Comparison of ENCODE assay signal across 9 cellular contexts in the genomic region with DNA sequence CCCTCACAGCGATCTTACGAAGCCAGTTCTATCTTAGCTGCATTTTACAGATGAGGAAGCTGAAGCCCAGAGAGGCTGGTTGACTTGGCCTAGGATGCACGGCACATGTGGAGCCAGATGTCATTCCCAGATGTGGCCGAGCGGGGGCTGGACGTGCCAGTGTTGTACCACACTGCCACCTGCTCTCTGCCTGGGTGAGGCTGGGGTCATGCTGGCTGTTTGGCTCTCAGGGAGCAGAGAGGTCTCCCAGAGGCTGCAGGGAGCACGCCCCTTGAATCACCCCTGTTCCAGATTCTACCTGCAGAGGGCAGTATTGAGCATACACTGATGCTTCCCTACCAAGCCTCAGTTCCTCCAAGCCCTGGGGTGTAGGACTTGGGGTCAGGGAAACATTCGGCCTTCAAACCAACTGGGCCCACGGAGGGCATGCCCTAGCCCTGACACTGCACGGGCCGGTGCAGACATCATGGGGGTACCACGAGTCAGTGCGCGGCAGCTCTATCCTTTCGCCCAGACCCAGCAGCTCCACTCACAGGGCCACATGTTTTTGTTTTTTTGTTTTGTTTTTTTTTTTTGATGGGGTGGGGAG. TPM values are rescaled to one million over a fixed set of nuclear protein-coding genes. Genes with fewer than 3 reads are reported as not detected.
DNase-seq lines count a peak whose midpoint lies in the region; ATAC-seq and TF ChIP-seq lines count a peak whose summit lies in the region.
"Had no signal": no experiment of that assay in that cellular context is flagged by ENCODE, and none has a peak within 500 bp of the region (broad histone marks: within the 10 kb centered on the region; RNA-seq: fewer than 3 reads in every experiment).

No MANE protein-coding gene starts in this region.

- H3K9me2 ChIP-seq in GM23338 (ENCODE audit: insufficient read depth) (no peaks in the 10 kb centered on the region), PC-9 (ENCODE audit: insufficient read depth) (no peaks in the 10 kb centered on the region)

- H3K36me3 Mint-ChIP-seq in GM23338 (ENCODE audit: low read depth) (no peaks in the 10 kb centered on the region; the same call in 2 of the 3 replicates), osteocyte (ENCODE audit: unreplicated experiment) (no peaks in the 10 kb centered on the region)

- H3F3A ChIP-seq in GM23338 (replicated peaks; ENCODE audit: low read depth) (peaks cover 4% of the 10 kb centered on the region; the same call in 1 of the 2 replicates), PC-9 (ENCODE audit: insufficient read depth, low read depth) (peaks cover 14% of the 10 kb centered on the region)

- no peak overlapping the region for H3K4me2 ChIP-seq in GM23338
- no peak overlapping the region for H3K4me2 ChIP-seq in PC-9

- DNase-seq in AG09319 (ENCODE audit: extremely low read depth, low read depth) (no peak), GM23338 (ENCODE audit: low spot score) (peak; percentile 93), PC-9 (peak in 1 of 2 experiments; percentile 45), fibroblast of villous mesenchyme (ENCODE audit: low read depth) (peak; percentile 54), osteocyte (ENCODE audit: extremely low spot score, unreplicated experiment) (no peak), upper lobe of right lung (no peak)
- peak; percentile 81 to 83 for DNase-seq in activated T-cell treated with anti-CD3 and anti-CD28 coated beads, Interleukin-2, amount 50 U/mL, for 48 hours

- H3K79me2 ChIP-seq in GM23338 (replicated peaks; ENCODE audit: insufficient read depth) (peaks cover 5% of the 10 kb centered on the region), PC-9 (ENCODE audit: low read depth) (peaks cover 7% of the 10 kb centered on the region; the same call in 1 of the 2 replicates)

- intact Hi-C loops in PC-9 (cut with micrococcal nuclease; ENCODE audit: unreplicated experiment), result loop anchor here (5.0 kb wide), 1 partner anchor 187 kb away; no protein-coding TSS in a partner anchor
- intact Hi-C loops in upper lobe of right lung (cut with DNase I), result loop anchor here (10.0 kb wide), 1 partner anchor 115 kb away; no protein-coding TSS in a partner anchor

- H3K4me3 Mint-ChIP-seq in GM23338 (no peak overlapping the region), osteocyte (ENCODE audit: unreplicated experiment) (no peak overlapping the region)

- H3K4me1 Mint-ChIP-seq in GM23338 (peaks cover 5% of the 10 kb centered on the region), osteocyte (ENCODE audit: unreplicated experiment) (peaks cover 6% of the 10 kb centered on the region)

- no TSS peak for BruUV-seq in PC-9 (replicated peaks; lab: Mats Ljungman, UMichigan)

- H3K9me3 ChIP-seq in PC-9 (ENCODE audit: insufficient read depth, low read depth) (no peaks in the 10 kb centered on the region), upper lobe of right lung (no peaks in the 10 kb centered on the region)

- CTCF ChIA-PET in PC-9 (lab: Charles Lee), result interaction anchor here (0.5 to 0.7 kb wide), 5 partner anchors 10 to 159 kb away, joined by 3 to 10 read pairs (median 4); no protein-coding TSS in a partner anchor

- ATAC-seq in GM23338, result peak; percentile 75
- peak; percentile 83 for ATAC-seq in upper lobe of right lung
- ATAC-seq in HG03565 (IDR thresholded peaks at IDR 0.05; ENCODE audit: unreplicated experiment), result no peak

- H3K27ac Mint-ChIP-seq in GM23338 (no peak overlapping the region; the same call in 1 of the 2 replicates), osteocyte (ENCODE audit: unreplicated experiment) (no peak overlapping the region)

- peaks cover 2% of the 10 kb centered on the region; the same call in 2 of the 3 replicates for H3K9me3 Mint-ChIP-seq in GM23338
- no peaks in the 10 kb centered on the region for H3K9me3 Mint-ChIP-seq in osteocyte (ENCODE audit: unreplicated experiment)

- H3K27me3 ChIP-seq in GM23338 (ENCODE audit: insufficient read depth) (no peaks in the 10 kb centered on the region), PC-9 (ENCODE audit: insufficient read depth, low read depth) (no peaks in the 10 kb centered on the region), upper lobe of right lung (no peaks in the 10 kb centered on the region)

- H3K4me1 ChIP-seq in GM23338 (ENCODE audit: insufficient read depth) (peaks cover 3% of the 10 kb centered on the region), PC-9 (replicated peaks; ENCODE audit: insufficient read depth) (peaks cover 7% of the 10 kb centered on the region), upper lobe of right lung (peaks cover 11% of the 10 kb centered on the region)

- H3K27ac ChIP-seq in GM23338 (ENCODE audit: low read depth), result no peak overlapping the region
- H3K27ac ChIP-seq in PC-9, result no peak overlapping the region
- no peak overlapping the region for H3K27ac ChIP-seq in upper lobe of right lung
- H3K27ac ChIP-seq: skin epidermis had no signal

- H3K27me3 Mint-ChIP-seq in GM23338 (ENCODE audit: insufficient read depth, low read depth, poor library complexity) (peaks cover 13% of the 10 kb centered on the region), osteocyte (ENCODE audit: unreplicated experiment) (no peaks in the 10 kb centered on the region)

- no peak overlapping the region for H2AFZ ChIP-seq in GM23338
- H2AFZ ChIP-seq in PC-9, result no peak overlapping the region

- H3K4me3 ChIP-seq in GM23338, result no peak overlapping the region
- H3K4me3 ChIP-seq in PC-9, result no peak overlapping the region
- no peak overlapping the region for H3K4me3 ChIP-seq in fibroblast of villous mesenchyme (ENCODE audit: low read depth, low read length)
- H3K4me3 ChIP-seq in upper lobe of right lung, result no peak overlapping the region
- H3K4me3 ChIP-seq: skin epidermis had no signal

- H3K36me3 ChIP-seq in GM23338 (ENCODE audit: insufficient read depth), result no peaks in the 10 kb centered on the region
- H3K36me3 ChIP-seq in PC-9 (ENCODE audit: low read depth), result no peaks in the 10 kb centered on the region
- H3K36me3 ChIP-seq in upper lobe of right lung, result no peaks in the 10 kb centered on the region

- peak; percentile 86 for TF ChIP-seq CTCF in AG09319 (IDR thresholded peaks at IDR 0.05; ENCODE audit: low read depth, low read length)
- peak; percentile 86 to 93 for TF ChIP-seq CTCF in GM23338 (conservative IDR thresholded peaks at IDR 0.05; ENCODE audit: low read depth in 2 of 2)
- peak; percentile 74 for TF ChIP-seq CTCF in PC-9 (conservative IDR thresholded peaks at IDR 0.05)
- TF ChIP-seq CTCF in fibroblast of villous mesenchyme (IDR thresholded peaks at IDR 0.05; ENCODE audit: insufficient read depth, low read depth, low read length), result peak; percentile 82
- peak; percentile 86 for TF ChIP-seq CTCF in osteocyte (IDR thresholded peaks at IDR 0.05)
- peak; percentile 87 for TF ChIP-seq CTCF in upper lobe of right lung (IDR thresholded peaks at IDR 0.05)

- H4K20me1 ChIP-seq in GM23338 (replicated peaks; ENCODE audit: insufficient read depth), result no peaks in the 10 kb centered on the region
- H4K20me1 ChIP-seq in PC-9 (ENCODE audit: insufficient read depth), result no peaks in the 10 kb centered on the region

- POLR2A ChIA-PET in PC-9 (lab: Charles Lee; ENCODE audit: unreplicated experiment), result no interaction called here

TF ChIP-seq in GM23338, 12 proteins besides CTCF, POLR2A, EP300 and RAD21 (continues in another document):
- TF ChIP-seq EZH2 (IDR thresholded peaks at IDR 0.05; ENCODE audit: low read depth, unreplicated experiment), result no peak
- TF ChIP-seq, protein P1, sequence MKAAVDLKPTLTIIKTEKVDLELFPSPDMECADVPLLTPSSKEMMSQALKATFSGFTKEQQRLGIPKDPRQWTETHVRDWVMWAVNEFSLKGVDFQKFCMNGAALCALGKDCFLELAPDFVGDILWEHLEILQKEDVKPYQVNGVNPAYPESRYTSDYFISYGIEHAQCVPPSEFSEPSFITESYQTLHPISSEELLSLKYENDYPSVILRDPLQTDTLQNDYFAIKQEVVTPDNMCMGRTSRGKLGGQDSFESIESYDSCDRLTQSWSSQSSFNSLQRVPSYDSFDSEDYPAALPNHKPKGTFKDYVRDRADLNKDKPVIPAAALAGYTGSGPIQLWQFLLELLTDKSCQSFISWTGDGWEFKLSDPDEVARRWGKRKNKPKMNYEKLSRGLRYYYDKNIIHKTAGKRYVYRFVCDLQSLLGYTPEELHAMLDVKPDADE (IDR thresholded peaks at IDR 0.05), result no peak
- TF ChIP-seq NANOG (IDR thresholded peaks at IDR 0.05; ENCODE audit: borderline replicate concordance), result no peak

RNA-seq across cellular contexts. Expression of a gene that starts 3.8 kb away (rescaled TPM):
- 21.9 and 28.7 TPM in 2 replicates for total RNA-seq in GM23338 (2014; rRNA removed; shearing (Covaris generic))
- polyA plus RNA-seq in GM23338 (2016; fragmentation: Nextera tagmentation; extraction: Ambion mirVana), result 37.1 and 40.9 TPM in 2 replicates
- 44.0 and 46.7 TPM in 2 replicates for total RNA-seq in PC-9 (2021)
- total RNA-seq in fibroblast of villous mesenchyme, result 13.4 and 17.1 TPM in 2 replicates
- total RNA-seq in osteocyte, result 44.7 and 48.7 TPM in 2 replicates
- total RNA-seq in upper lobe of right lung, result 30.5 TPM

Comparison
In these comparisons a context has a peak if more than half of its experiments do, and no peak if none do; other contexts are left out.
1. DNase-seq: peak in GM23338 (single experiment), activated T-cell treated with anti-CD3 and anti-CD28 coated beads, Interleukin-2, amount 50 U/mL, for 48 hours (2 of 2) and fibroblast of villous mesenchyme (single experiment); none in AG09319 (single experiment), osteocyte (single experiment) and upper lobe of right lung (single experiment).
2. Peak in every context shown above with its lines, with median percentiles within 50 percentile points of each other: CTCF ChIP-seq.